Comparison of ENCODE assay signal across 10 cellular contexts in the genomic region with DNA sequence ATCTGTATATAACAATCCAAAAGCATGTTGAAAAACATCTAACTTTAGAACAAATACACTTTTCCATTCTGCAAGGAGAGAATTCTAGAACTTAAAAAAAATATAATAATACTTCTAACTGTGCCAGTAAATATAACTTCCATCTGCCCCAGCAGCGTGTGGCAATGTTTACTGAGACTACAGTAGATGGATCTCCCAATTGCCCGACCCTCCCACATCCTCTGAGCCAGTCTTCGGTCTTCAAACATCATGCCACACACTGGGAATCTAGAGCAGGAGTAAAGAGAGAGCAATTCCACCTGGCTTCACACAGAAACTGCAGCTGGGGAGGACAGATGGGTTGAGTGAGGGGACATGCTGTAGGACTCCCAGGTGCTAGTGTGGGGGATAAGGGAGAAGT.
A peak's percentile ranks its signal among the peaks of the same experiment; 100 is the strongest.
DNase-seq lines count a peak whose midpoint lies in the region; ATAC-seq lines count a peak whose summit lies in the region.
"Had no signal": no experiment of that assay in that cellular context is flagged by ENCODE, and none has a peak within 500 bp of the region (broad histone marks: within the 10 kb centered on the region; RNA-seq: fewer than 3 reads in every experiment).

No MANE protein-coding gene starts in this region.

- H3K27me3 Mint-ChIP-seq in activated naive CD4-positive, alpha-beta T cell treated with anti-CD3 and anti-CD28 coated beads for 36 hours (ENCODE audit: low read depth) = no peaks in the 10 kb centered on the region

- H3K9me3 Mint-ChIP-seq in activated naive CD4-positive, alpha-beta T cell treated with anti-CD3 and anti-CD28 coated beads for 36 hours = no peaks in the 10 kb centered on the region
- H3K9me3 Mint-ChIP-seq: CD8-positive, alpha-beta T cell had no signal

- H3K4me1 Mint-ChIP-seq in activated naive CD4-positive, alpha-beta T cell treated with anti-CD3 and anti-CD28 coated beads for 36 hours (ENCODE audit: low read depth) = no peaks in the 10 kb centered on the region
- H3K4me1 Mint-ChIP-seq: CD14-positive monocyte had no signal

- no peaks in the 10 kb centered on the region for H3K36me3 Mint-ChIP-seq in activated naive CD4-positive, alpha-beta T cell treated with anti-CD3 and anti-CD28 coated beads for 36 hours (ENCODE audit: low read depth)
- H3K36me3 Mint-ChIP-seq: CD14-positive monocyte; CD8-positive, alpha-beta T cell had no signal

- H3K27ac Mint-ChIP-seq in activated naive CD4-positive, alpha-beta T cell treated with anti-CD3 and anti-CD28 coated beads for 36 hours = no peak overlapping the region
- H3K27ac Mint-ChIP-seq: CD8-positive, alpha-beta T cell had no signal

- peak; percentile 44 for ATAC-seq in left lobe of liver
- ATAC-seq: CD8-positive, alpha-beta T cell had no signal

- DNase-seq in NCI-H146 treated with DMSO at 0.1 percent for 48 hours (lab: John Stamatoyannopoulos, UW; ENCODE audit: unreplicated experiment) = peak; percentile 56
- peak; percentile 91 for DNase-seq in NCI-H69 (lab: John Stamatoyannopoulos, UW)
- DNase-seq in left lobe of liver (ENCODE audit: low spot score) = no peak
- DNase-seq in 8988T = no peak
- DNase-seq in activated naive CD4-positive, alpha-beta T cell treated with anti-CD3 and anti-CD28 coated beads for 36 hours = no peak
- no peak for DNase-seq in NCI-H526 treated with DMSO at 0.1 percent for 48 hours (lab: John Stamatoyannopoulos, UW)
- DNase-seq: CD8-positive, alpha-beta T cell; COR-L47; DMS53 had no signal

- no peak overlapping the region for H3K4me3 Mint-ChIP-seq in activated naive CD4-positive, alpha-beta T cell treated with anti-CD3 and anti-CD28 coated beads for 36 hours
- H3K4me3 Mint-ChIP-seq: CD14-positive monocyte; CD8-positive, alpha-beta T cell had no signal

- intact Hi-C loops in activated naive CD4-positive, alpha-beta T cell treated with anti-CD3 and anti-CD28 coated beads for 36 hours (cut with micrococcal nuclease) = no loop called here

- CTCF ChIA-PET in activated naive CD4-positive, alpha-beta T cell treated with anti-CD3 and anti-CD28 coated beads for 36 hours (lab: Charles Lee) = no interaction called here

Comparison
In these comparisons a context has a peak if more than half of its experiments do, and no peak if none do; other contexts are left out.
1. DNase-seq: peak in NCI-H146 treated with DMSO at 0.1 percent for 48 hours (single experiment) and NCI-H69 (single experiment); none in left lobe of liver (single experiment), 8988T (single experiment), activated naive CD4-positive, alpha-beta T cell treated with anti-CD3 and anti-CD28 coated beads for 36 hours (single experiment) and NCI-H526 treated with DMSO at 0.1 percent for 48 hours (single experiment).